Comparison of ENCODE assay signal across 1 cellular context in the genomic region with DNA sequence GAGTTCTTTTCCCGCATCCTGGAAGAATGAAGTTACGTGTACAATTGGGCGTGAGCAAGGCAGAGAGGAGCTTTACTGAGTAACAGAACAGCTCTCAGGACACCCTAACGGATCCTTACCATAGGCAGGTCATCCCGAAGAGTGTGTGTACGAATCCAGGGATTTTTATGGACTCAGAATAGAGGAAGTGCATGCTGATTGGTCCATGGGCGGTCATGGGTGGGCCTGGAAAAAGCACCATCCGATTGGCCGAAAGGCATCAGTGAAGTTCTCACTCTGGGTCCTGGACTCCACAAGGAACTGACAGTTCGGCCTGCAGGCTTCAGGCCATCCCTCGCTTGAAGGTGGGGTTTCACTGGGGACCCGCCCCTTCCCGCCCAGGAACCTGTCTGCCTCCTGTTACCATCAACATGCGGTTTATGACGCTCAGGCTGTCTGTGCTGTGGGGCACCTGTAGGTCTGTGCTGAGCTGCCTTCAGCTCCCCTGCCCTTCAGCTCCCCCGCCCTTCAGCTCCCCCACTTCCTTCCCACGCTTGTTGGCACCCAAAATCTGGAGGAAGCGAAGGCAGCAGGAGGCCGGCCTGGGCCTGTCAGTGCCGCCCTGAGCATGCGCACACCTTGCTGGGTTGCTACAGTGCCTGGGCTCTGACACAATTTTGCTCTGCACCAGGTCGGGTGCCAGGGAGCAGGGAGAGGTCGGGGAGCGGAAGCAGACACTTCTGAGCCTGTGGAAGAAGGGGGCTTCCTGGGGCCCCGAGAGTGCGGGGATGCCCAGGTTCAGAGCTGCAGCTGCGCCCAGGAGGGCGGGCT.
A peak's percentile ranks its signal among the peaks of the same experiment; 100 is the strongest.
TF ChIP-seq lines count a peak whose summit lies in the region.

No MANE protein-coding gene starts in this region.

TF ChIP-seq in HepG2, 621 proteins besides CTCF, POLR2A, EP300 and RAD21 (continued from another document):
- no peak for TF ChIP-seq NFAT5 (CRISPR knock-in tag; IDR thresholded peaks at IDR 0.05)
- no peak for TF ChIP-seq ZNF234 (CRISPR knock-in tag; conservative IDR thresholded peaks at IDR 0.05)
- no peak for TF ChIP-seq ATF7 (IDR thresholded peaks at IDR 0.05)
- no peak for TF ChIP-seq ATF7 (CRISPR knock-in tag; IDR thresholded peaks at IDR 0.05)
- TF ChIP-seq ZNF687 (CRISPR knock-in tag; IDR thresholded peaks at IDR 0.05): 0 out of 2 replicates have a peak, but pooled peaks have one; percentile 9
